2 cellular contexts compared by ENCODE assay signal in genomic region chr13:61339054-61339621, GRCh38.
TF ChIP-seq lines count a peak whose summit lies in the region.

No MANE protein-coding gene starts in this region.

TF ChIP-seq in GM23338, 12 proteins besides CTCF, POLR2A, EP300 and RAD21:
- TF ChIP-seq ZNF114 (CRISPR knock-in tag; IDR thresholded peaks at IDR 0.05) (no peak), POLR2AphosphoS5 (IDR thresholded peaks at IDR 0.05; ENCODE audit: low read depth) (no peak), EZH2phosphoT487 (IDR thresholded peaks at IDR 0.05; ENCODE audit: unreplicated experiment) (no peak)
TF ChIP-seq in GM23338: peak in this region for 0.

TF ChIP-seq in H1, 55 proteins besides CTCF, POLR2A, EP300 and RAD21:
- TF ChIP-seq KDM5A (IDR thresholded peaks at IDR 0.05; ENCODE audit: low read length): no peak
- TF ChIP-seq HDAC2 (IDR thresholded peaks at IDR 0.05; ENCODE audit: borderline replicate concordance in 1 of 2, low read depth in 2 of 2, low read length in 2 of 2): no peak
